In genomic region chr7:725223-726005, GRCh38 we compare ENCODE assay signal across 8 cellular contexts. TPM values are rescaled to one million over a fixed set of nuclear protein-coding genes. Genes with fewer than 3 reads are reported as not detected.
DNase-seq lines count a peak whose midpoint lies in the region; ATAC-seq, FAIRE-seq and TF ChIP-seq lines count a peak whose summit lies in the region.

No MANE protein-coding gene starts in this region.

- no peak for FAIRE-seq in kidney (lab: Jason Lieb, UNC)

- H3K9ac ChIP-seq in kidney (ENCODE audit: low read length in 2 of 2), result no peak overlapping the region

- intact Hi-C loops in kidney (cut with DNase I), result no loop called here
- intact Hi-C loops in vagina (cut with DNase I), result no loop called here

- H3K4me1 Mint-ChIP-seq in stimulated activated naive CD8-positive, alpha-beta T cell treated with anti-CD3 and anti-CD28 coated beads, Interleukin-15, Interleukin-2, amounts not matched to agents 100 ng/mL and 50 ng/mL, for 24 hours (ENCODE audit: low read depth), result peaks cover 30% of the 10 kb centered on the region

- H3K36me3 ChIP-seq in kidney (ENCODE audit: control insufficient read depth in 1 of 2, insufficient read depth in 2 of 2, low read length in 2 of 2), result peaks cover 3 to 8% of the 10 kb centered on the region in 2 donors
- H3K36me3 ChIP-seq in vagina, result peaks cover 0 to 13% of the 10 kb centered on the region in 2 donors

- peak overlapping the region; percentile 53 to 69 for H3K4me3 ChIP-seq in kidney (ENCODE audit: low read length in 2 of 2)
- peak overlapping the region; percentile 65 to 93 for H3K4me3 ChIP-seq in vagina

- H3K27me3 Mint-ChIP-seq in stimulated activated naive CD8-positive, alpha-beta T cell treated with anti-CD3 and anti-CD28 coated beads, Interleukin-15, Interleukin-2, amounts not matched to agents 100 ng/mL and 50 ng/mL, for 24 hours, result no peaks in the 10 kb centered on the region

- peak overlapping the region; percentile 88 for H3K27ac Mint-ChIP-seq in stimulated activated naive CD8-positive, alpha-beta T cell treated with anti-CD3 and anti-CD28 coated beads, Interleukin-15, Interleukin-2, amounts not matched to agents 100 ng/mL and 50 ng/mL, for 24 hours

- peaks cover 45% of the 10 kb centered on the region for H3K36me3 Mint-ChIP-seq in stimulated activated naive CD8-positive, alpha-beta T cell treated with anti-CD3 and anti-CD28 coated beads, Interleukin-15, Interleukin-2, amounts not matched to agents 100 ng/mL and 50 ng/mL, for 24 hours (ENCODE audit: low read depth)

- ATAC-seq in stimulated activated naive CD8-positive, alpha-beta T cell treated with anti-CD3 and anti-CD28 coated beads, Interleukin-15, Interleukin-2, amounts not matched to agents 100 U/mL and 50 U/mL, for 24 hours, result no peak
- ATAC-seq in HG02763 (IDR thresholded peaks at IDR 0.05; ENCODE audit: unreplicated experiment) (no peak), GM18517 (IDR thresholded peaks at IDR 0.05; ENCODE audit: unreplicated experiment) (no peak)

- no peak for TF ChIP-seq POLR2A in vagina (IDR thresholded peaks at IDR 0.05)

- H3K4me1 ChIP-seq in kidney (ENCODE audit: control insufficient read depth in 1 of 2, insufficient read depth in 1 of 2, low read depth in 1 of 2, low read length in 2 of 2) (peaks cover 9 to 17% of the 10 kb centered on the region in 2 donors), vagina (peaks cover 25% of the 10 kb centered on the region)

- TF ChIP-seq CTCF in kidney (IDR thresholded peaks at IDR 0.05; ENCODE audit: borderline replicate concordance, extremely low read depth, insufficient read depth) (no peak), vagina (IDR thresholded peaks at IDR 0.05) (no peak)

- H3K9me3 Mint-ChIP-seq in stimulated activated naive CD8-positive, alpha-beta T cell treated with anti-CD3 and anti-CD28 coated beads, Interleukin-15, Interleukin-2, amounts not matched to agents 100 ng/mL and 50 ng/mL, for 24 hours, result peaks cover 8% of the 10 kb centered on the region

- H3K9me3 ChIP-seq in kidney (ENCODE audit: control insufficient read depth in 1 of 2, low read length in 2 of 2) (no peaks in the 10 kb centered on the region), vagina (no peaks in the 10 kb centered on the region)

- no peak for DNase-seq in stimulated activated naive CD8-positive, alpha-beta T cell treated with anti-CD3 and anti-CD28 coated beads, Interleukin-15, Interleukin-2, amounts not matched to agents 100 U/mL and 50 U/mL, for 24 hours
- peak; percentile 56 for DNase-seq in activated CD8-positive, alpha-beta memory T cell treated with anti-CD3 and anti-CD28 coated beads, Interleukin-2, amount 50 U/mL, for 48 hours
- DNase-seq in kidney, result no peak
- DNase-seq in vagina (ENCODE audit: extremely low spot score in 2 of 2), result peak; percentile 12 to 58
- DNase-seq in NCI-H748 (lab: John Stamatoyannopoulos, UW; ENCODE audit: unreplicated experiment), result no peak

- no peaks in the 10 kb centered on the region for H3K27me3 ChIP-seq in vagina

- H3K27ac ChIP-seq in kidney (ENCODE audit: low read depth in 2 of 2, low read length in 2 of 2) (no peak overlapping the region), vagina (no peak overlapping the region)

- H3K4me3 Mint-ChIP-seq in stimulated activated naive CD8-positive, alpha-beta T cell treated with anti-CD3 and anti-CD28 coated beads, Interleukin-15, Interleukin-2, amounts not matched to agents 100 ng/mL and 50 ng/mL, for 24 hours, result peak overlapping the region; percentile 87

RNA-seq across cellular contexts. Expression of gene DNAAF5, which starts 1.1 kb away (rescaled TPM):
- 29.7 TPM for total RNA-seq in kidney
- polyA plus RNA-seq in kidney (ENCODE audit: insufficient read depth, low read depth, low replicate concordance), result 11.6 TPM
- total RNA-seq in vagina, result 29.7 TPM

RNA-seq across cellular contexts. Expression of gene PRKAR1B, which starts 1.7 kb away (rescaled TPM):
- total RNA-seq in kidney (15.9 TPM), vagina (31.4 TPM)
- polyA plus RNA-seq in kidney (ENCODE audit: insufficient read depth, low read depth, low replicate concordance), result 21.4 TPM

Comparison
In these comparisons a context has a peak if more than half of its experiments do, and no peak if none do; other contexts are left out.
1. DNase-seq: peak in activated CD8-positive, alpha-beta memory T cell treated with anti-CD3 and anti-CD28 coated beads, Interleukin-2, amount 50 U/mL, for 48 hours (single experiment) and vagina (2 of 2); none in stimulated activated naive CD8-positive, alpha-beta T cell treated with anti-CD3 and anti-CD28 coated beads, Interleukin-15, Interleukin-2, amounts not matched to agents 100 U/mL and 50 U/mL, for 24 hours (single experiment), kidney (single experiment) and NCI-H748 (single experiment).